Comparison of ENCODE assay signal across 2 cellular contexts in genomic region chr5:122937914-122938313, GRCh38.
TF ChIP-seq lines count a peak whose summit lies in the region.

No MANE protein-coding gene starts in this region.

TF ChIP-seq in GM23338, 12 proteins besides CTCF, POLR2A, EP300 and RAD21:
- TF ChIP-seq POLR2AphosphoS5 (IDR thresholded peaks at IDR 0.05; ENCODE audit: low read depth) (no peak), EZH2phosphoT487 (IDR thresholded peaks at IDR 0.05; ENCODE audit: unreplicated experiment) (no peak), NANOG (IDR thresholded peaks at IDR 0.05; ENCODE audit: borderline replicate concordance) (no peak), STAT1 (IDR thresholded peaks at IDR 0.05; ENCODE audit: unreplicated experiment) (no peak), ZNF114 (CRISPR knock-in tag; IDR thresholded peaks at IDR 0.05) (no peak), ETS1 (IDR thresholded peaks at IDR 0.05) (no peak), EZH2 (IDR thresholded peaks at IDR 0.05; ENCODE audit: low read depth, unreplicated experiment) (no peak), JUNB (IDR thresholded peaks at IDR 0.05; ENCODE audit: unreplicated experiment) (no peak), CREB1 (CRISPR knock-in tag; IDR thresholded peaks at IDR 0.05; ENCODE audit: low read depth) (no peak), REST (IDR thresholded peaks at IDR 0.05; ENCODE audit: unreplicated experiment) (no peak), ZNF331 (CRISPR knock-in tag; IDR thresholded peaks at IDR 0.05; ENCODE audit: low read depth) (no peak), ZNF462 (CRISPR knock-in tag; IDR thresholded peaks at IDR 0.05) (no peak)

TF ChIP-seq in H1, 55 proteins besides CTCF, POLR2A, EP300 and RAD21:
- TF ChIP-seq KDM4A (IDR thresholded peaks at IDR 0.05; ENCODE audit: low read depth, low read length, severe bottlenecking) = no peak
- TF ChIP-seq HDAC2 (IDR thresholded peaks at IDR 0.05; ENCODE audit: borderline replicate concordance in 1 of 2, low read depth in 2 of 2, low read length in 2 of 2) = no peak
- no peak for TF ChIP-seq SIRT6 (IDR thresholded peaks at IDR 0.05; ENCODE audit: low read length)
- no peak for TF ChIP-seq BRCA1 (IDR thresholded peaks at IDR 0.05; ENCODE audit: low read depth, low read length)
- no peak for TF ChIP-seq CBX8 (IDR thresholded peaks at IDR 0.05; ENCODE audit: borderline replicate concordance, low read depth, low read length)
- no peak for TF ChIP-seq YY1 (IDR thresholded peaks at IDR 0.05; ENCODE audit: low read depth, low read length)
- no peak for TF ChIP-seq USF2 (IDR thresholded peaks at IDR 0.05; ENCODE audit: low read length)
- TF ChIP-seq GABPA (IDR thresholded peaks at IDR 0.05; ENCODE audit: borderline replicate concordance, insufficient read depth, low read length) = no peak
- no peak for TF ChIP-seq CTBP2 (IDR thresholded peaks at IDR 0.05; ENCODE audit: borderline replicate concordance, insufficient read depth, insufficient read length, low read length)
- TF ChIP-seq PHF8 (conservative IDR thresholded peaks at IDR 0.05; ENCODE audit: low read depth, low read length) = no peak
- TF ChIP-seq BACH1 (IDR thresholded peaks at IDR 0.05; ENCODE audit: low read length) = no peak
- TF ChIP-seq SP2 (IDR thresholded peaks at IDR 0.05; ENCODE audit: low read length) = no peak
- TF ChIP-seq SAP30 (IDR thresholded peaks at IDR 0.05; ENCODE audit: insufficient read depth, insufficient replicate concordance, low read length) = no peak
